ENCODE assay signal across 1 cellular context in genomic region chr11:40998888-40999287, GRCh38.
TF ChIP-seq lines count a peak whose summit lies in the region.

No MANE protein-coding gene starts in this region.

TF ChIP-seq in H1, 55 proteins besides CTCF, POLR2A, EP300 and RAD21 (continued from another document):
- no peak for TF ChIP-seq HDAC2 (IDR thresholded peaks at IDR 0.05; ENCODE audit: borderline replicate concordance in 1 of 2, low read depth in 2 of 2, low read length in 2 of 2)
- no peak for TF ChIP-seq EZH2 (IDR thresholded peaks at IDR 0.05; ENCODE audit: low read depth, low read length, severe bottlenecking)
- TF ChIP-seq E2F6 (IDR thresholded peaks at IDR 0.05): no peak
- TF ChIP-seq RNF2 (IDR thresholded peaks at IDR 0.05; ENCODE audit: borderline replicate concordance, low read depth, low read length, missing control alignments, poor library complexity, severe bottlenecking): no peak
- TF ChIP-seq TAF1 (IDR thresholded peaks at IDR 0.05; ENCODE audit: low read depth, low read length): no peak
TF ChIP-seq in H1: peak in this region for 0.
